ENCODE assay signal across 17 cellular contexts in the genomic region with DNA sequence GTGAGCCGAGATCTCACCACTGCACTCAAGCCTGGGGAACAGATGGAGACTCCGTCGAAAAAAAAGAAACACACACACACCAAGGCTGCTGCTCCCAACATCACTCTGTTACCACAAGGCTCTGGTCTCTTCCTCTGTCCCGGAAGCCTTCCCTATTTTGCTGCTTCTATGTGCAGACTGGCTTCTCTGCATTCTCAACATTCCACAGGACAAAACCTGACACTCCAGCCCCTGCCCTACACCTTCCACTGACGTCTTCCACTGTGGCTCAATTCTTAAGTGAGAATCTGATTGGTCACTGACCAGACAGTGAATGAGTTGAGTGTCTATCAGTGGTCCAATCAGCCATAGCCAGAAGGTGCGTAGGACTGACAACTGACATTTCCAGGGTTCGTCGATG. TPM values are rescaled to one million over a fixed set of nuclear protein-coding genes. Genes with fewer than 3 reads are reported as not detected.
DNase-seq lines count a peak whose midpoint lies in the region; ATAC-seq and TF ChIP-seq lines count a peak whose summit lies in the region.
"Had no signal": no experiment of that assay in that cellular context is flagged by ENCODE, and none has a peak within 500 bp of the region (broad histone marks: within the 10 kb centered on the region; RNA-seq: fewer than 3 reads in every experiment).

No MANE protein-coding gene starts in this region.

- no peak for TF ChIP-seq CTCF in cardiac muscle cell (IDR thresholded peaks at IDR 0.05; ENCODE audit: low read depth, low read length)
- no peak for TF ChIP-seq CTCF in cardiac fibroblast (IDR thresholded peaks at IDR 0.05; ENCODE audit: low read depth, low read length)

- H3K27ac ChIP-seq in cardiac muscle cell (no peak overlapping the region), right cardiac atrium (ENCODE audit: low read length) (no peak overlapping the region), GM23248 (no peak overlapping the region)
- H3K27ac ChIP-seq: thoracic aorta had no signal

- peak; percentile 13 to 32 for DNase-seq in cardiac muscle cell (ENCODE audit: low read depth in 1 of 2, low spot score in 1 of 2)
- DNase-seq in right cardiac atrium = no peak
- DNase-seq in cardiac fibroblast (ENCODE audit: low read depth in 2 of 2) = peak; percentile 8 to 16
- peak; percentile 78 for DNase-seq in kidney tubule cell (ENCODE audit: low spot score)
- no peak for DNase-seq in UCSD-AML1 (lab: John Stamatoyannopoulos, UW; ENCODE audit: unreplicated experiment)
- DNase-seq in GM23248 = no peak
- no peak for DNase-seq in activated T-cell treated with anti-CD3 and anti-CD28 coated beads, Interleukin-2, amount 50 U/mL, for 1 hour
- no peak for DNase-seq in NOMO-1 treated with DMSO at 0.1 percent for 48 hours (lab: John Stamatoyannopoulos, UW; ENCODE audit: unreplicated experiment)
- DNase-seq: activated CD8-positive, alpha-beta T cell treated with anti-CD3 and anti-CD28 coated beads for 36 hours; CD4-positive, alpha-beta memory T cell; foreskin fibroblast; NK-92 treated with Interleukin-12 subunit alpha and Interleukin-12 subunit beta, amount 100 ng/mL, for 24 hours; SHP77 treated with DMSO at 0.1 percent for 48 hours; stimulated activated CD4-positive, alpha-beta T cell treated with anti-CD3 and anti-CD28 coated beads, Interleukin-4, amount 100 ng/mL, for 24 hours had no signal

- ATAC-seq in right cardiac atrium = no peak
- ATAC-seq: activated CD8-positive, alpha-beta T cell treated with anti-CD3 and anti-CD28 coated beads for 36 hours had no signal

- H3K4me2 ChIP-seq in GM23248 (ENCODE audit: unreplicated experiment) = no peak overlapping the region

- H3K9me3 ChIP-seq in cardiac muscle cell (ENCODE audit: low read depth) (no peaks in the 10 kb centered on the region), right cardiac atrium (ENCODE audit: control insufficient read depth, low read length) (no peaks in the 10 kb centered on the region), GM23248 (ENCODE audit: low read depth) (no peaks in the 10 kb centered on the region)
- H3K9me3 ChIP-seq: thoracic aorta had no signal

- no peak overlapping the region for H3K4me3 ChIP-seq in cardiac muscle cell
- no peak overlapping the region for H3K4me3 ChIP-seq in right cardiac atrium (ENCODE audit: low read length)
- no peak overlapping the region for H3K4me3 ChIP-seq in cardiac fibroblast (replicated peaks in 1 of 2; ENCODE audit: low read depth in 2 of 2, low read length in 2 of 2)
- H3K4me3 ChIP-seq in GM23248 = no peak overlapping the region
- H3K4me3 ChIP-seq: thoracic aorta had no signal

- 69% methylated on average over 8 of the region's 8 CpGs for WGBS in right cardiac atrium
- WGBS in GM23248 (ENCODE audit: low coverage in 1 of 2, low lambda C conversion rate in 2 of 2, missing lambda C conversion rate in 2 of 2), 2 experiments = 66 to 70% methylated on average over 8 of the region's 8 CpGs

- H3K36me3 ChIP-seq in cardiac muscle cell (no peaks in the 10 kb centered on the region), GM23248 (ENCODE audit: low read depth) (no peaks in the 10 kb centered on the region)
- H3K36me3 ChIP-seq: thoracic aorta had no signal

- H3K79me2 ChIP-seq in GM23248 (ENCODE audit: insufficient read depth) = no peaks in the 10 kb centered on the region

- H3K4me1 ChIP-seq in cardiac muscle cell (ENCODE audit: low read depth) (no peaks in the 10 kb centered on the region), right cardiac atrium (ENCODE audit: control insufficient read depth, insufficient read depth, low read length) (no peaks in the 10 kb centered on the region), GM23248 (ENCODE audit: insufficient read depth) (no peaks in the 10 kb centered on the region)

- no peaks in the 10 kb centered on the region for H4K20me1 ChIP-seq in GM23248 (ENCODE audit: insufficient read depth)

- intact Hi-C loops in right cardiac atrium (cut with DNase I) = no loop called here

- H2AFZ ChIP-seq in GM23248 = no peak overlapping the region

- no peak overlapping the region for H3K9ac ChIP-seq in GM23248

- H3K9me2 ChIP-seq in GM23248 (ENCODE audit: insufficient read depth) = no peaks in the 10 kb centered on the region

- no peaks in the 10 kb centered on the region for H3K27me3 ChIP-seq in cardiac muscle cell
- H3K27me3 ChIP-seq in right cardiac atrium (ENCODE audit: control insufficient read depth, insufficient read depth) = no peaks in the 10 kb centered on the region
- H3K27me3 ChIP-seq in GM23248 (replicated peaks; ENCODE audit: insufficient read depth) = 0 out of 2 replicates have a peak, but pooled peaks cover 8% of the 10 kb centered on the region

- in situ Hi-C loops in GM23248 (cut with MboI) = no loop called here

- H3F3A ChIP-seq in GM23248 (ENCODE audit: insufficient read depth) = no peaks in the 10 kb centered on the region

RNA-seq across cellular contexts. Expression of a gene that starts 5.9 kb away (rescaled TPM):
- total RNA-seq in cardiac muscle cell (0.24 TPM in 1 of 2 replicates, not detected in the other), right cardiac atrium (not detected)
- polyA plus RNA-seq in cardiac muscle cell (0.16 TPM in 1 of 2 replicates, not detected in the other), right cardiac atrium (not detected), GM23248 (2016; fragmentation: Nextera tagmentation; extraction: Ambion mirVana) (not detected in 2 replicates)
- not detected in 2 replicates for total RNA-seq in GM23248 (2014; rRNA removed; shearing (Covaris generic))
- total RNA-seq: A673; activated CD8-positive, alpha-beta T cell treated with anti-CD3 and anti-CD28 coated beads for 36 hours; CD4-positive, alpha-beta memory T cell; omental fat pad; thoracic aorta had no signal
- polyA plus RNA-seq: CD4-positive, alpha-beta memory T cell had no signal

RNA-seq across cellular contexts. Expression of a gene that starts 47.5 kb away (rescaled TPM):
- total RNA-seq in cardiac muscle cell (14.0 and 16.8 TPM in 2 replicates), right cardiac atrium (10 to 100 TPM; 13.9 to 21.7 (median 19.2) TPM)
- polyA plus RNA-seq in cardiac muscle cell (22.2 and 35.6 TPM in 2 replicates), right cardiac atrium (8.5 TPM), GM23248 (2016; fragmentation: Nextera tagmentation; extraction: Ambion mirVana) (13.2 TPM in 2 replicates)
- 17.3 and 23.5 TPM in 2 replicates for total RNA-seq in GM23248 (2014; rRNA removed; shearing (Covaris generic))

RNA-seq across cellular contexts. Expression of a gene that starts 47.6 kb away (rescaled TPM):
- total RNA-seq in cardiac muscle cell (16.5 and 22.3 TPM in 2 replicates), right cardiac atrium (10 to 100 TPM; 40.9 to 56.7 (median 49.2) TPM)
- polyA plus RNA-seq in cardiac muscle cell (29.6 and 52.5 TPM in 2 replicates), right cardiac atrium (26.1 TPM), GM23248 (2016; fragmentation: Nextera tagmentation; extraction: Ambion mirVana) (16.9 and 18.8 TPM in 2 replicates)
- total RNA-seq in GM23248 (2014; rRNA removed; shearing (Covaris generic)) = 10.5 and 23.6 TPM in 2 replicates

Comparison
In these comparisons a context has a peak if more than half of its experiments do, and no peak if none do; other contexts are left out.
1. DNase-seq: peak in cardiac muscle cell (2 of 2), cardiac fibroblast (2 of 2) and kidney tubule cell (single experiment); none in right cardiac atrium (0 of 3), UCSD-AML1 (single experiment), GM23248 (single experiment), activated T-cell treated with anti-CD3 and anti-CD28 coated beads, Interleukin-2, amount 50 U/mL, for 1 hour (single experiment) and NOMO-1 treated with DMSO at 0.1 percent for 48 hours (single experiment).